ENCODE assay signal across 8 cellular contexts in the genomic region with DNA sequence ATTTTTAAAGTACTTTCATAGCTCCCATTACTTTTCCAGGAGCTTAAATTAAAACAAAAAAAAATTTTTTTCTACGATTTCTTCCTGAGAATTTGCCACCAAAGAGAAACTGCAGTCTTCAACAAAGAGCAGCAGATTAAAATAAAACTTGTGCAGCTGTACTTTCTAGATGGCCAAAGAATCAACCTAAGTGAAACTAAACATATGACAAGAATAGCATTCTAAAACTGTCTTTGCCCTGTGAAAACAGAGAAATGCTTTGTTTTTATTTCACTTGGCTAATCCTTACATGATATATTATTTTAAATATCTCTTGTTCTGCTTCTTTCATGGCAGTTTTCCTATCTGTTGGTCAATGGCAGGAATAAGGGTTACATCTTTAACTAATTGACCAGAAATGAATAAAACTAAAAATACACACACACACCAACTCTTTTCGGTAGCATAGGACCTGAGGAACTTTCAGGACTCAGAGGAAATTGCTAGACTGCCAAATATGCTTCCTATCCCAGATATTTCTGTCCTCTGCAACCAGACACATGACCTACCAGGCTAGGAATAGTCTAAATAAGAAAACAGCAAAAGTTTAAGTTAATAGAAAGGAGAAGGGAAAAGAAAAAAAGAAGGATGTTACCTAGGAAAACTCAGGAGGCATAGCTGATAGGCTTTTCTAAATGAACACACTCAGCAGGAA.
DNase-seq lines count a peak whose midpoint lies in the region; ATAC-seq lines count a peak whose summit lies in the region.

No MANE protein-coding gene starts in this region.

- no peak overlapping the region for H3K9ac ChIP-seq in skeletal muscle tissue (ENCODE audit: low read depth in 1 of 3, low read length in 3 of 3)

- H3K4me1 ChIP-seq in skeletal muscle tissue (ENCODE audit: control insufficient read depth in 3 of 3, insufficient read depth in 3 of 3, low read length in 3 of 3) = peaks cover 0 to 5% (median 2%) of the 10 kb centered on the region in 3 donors

- H3K36me3 ChIP-seq in skeletal muscle tissue (ENCODE audit: control insufficient read depth in 3 of 3, insufficient read depth in 3 of 3, low read length in 3 of 3) = no peaks in the 10 kb centered on the region

- peak overlapping the region; percentile 4 for H3K27ac ChIP-seq in cingulate gyrus (ENCODE audit: low read depth, low read length)
- peak overlapping the region; percentile 11 for H3K27ac ChIP-seq in skeletal muscle tissue (ENCODE audit: low read depth, low read length)

- H3K4me3 ChIP-seq in skeletal muscle tissue (ENCODE audit: low read length in 3 of 3) = peak overlapping the region in 1 of 3 donors; percentile 19

- ATAC-seq in GM19043 (IDR thresholded peaks at IDR 0.05; ENCODE audit: low read depth, unreplicated experiment) (peak; percentile 37), HG03108 (IDR thresholded peaks at IDR 0.05; ENCODE audit: unreplicated experiment) (peak; percentile 36), GM21423 (IDR thresholded peaks at IDR 0.05; ENCODE audit: unreplicated experiment) (no peak), GM18858 (IDR thresholded peaks at IDR 0.05; ENCODE audit: unreplicated experiment) (no peak)

- no peak for DNase-seq in activated naive CD4-positive, alpha-beta T cell treated with anti-CD3 and anti-CD28 coated beads, Interleukin-2, amount 50 U/mL, for 16 hours
- DNase-seq in NK-92 (lab: John Stamatoyannopoulos, UW; ENCODE audit: unreplicated experiment) = no peak

- no peaks in the 10 kb centered on the region for H3K27me3 ChIP-seq in skeletal muscle tissue (ENCODE audit: control insufficient read depth in 3 of 3, insufficient read depth in 3 of 3, low read length in 3 of 3)

- H3K9me3 ChIP-seq in skeletal muscle tissue (ENCODE audit: control insufficient read depth in 3 of 3, low read length in 3 of 3) = no peaks in the 10 kb centered on the region

Comparison
In these comparisons a context has a peak if more than half of its experiments do, and no peak if none do; other contexts are left out.
1. ATAC-seq: peak in GM19043 (single experiment) and HG03108 (single experiment); none in GM21423 (single experiment) and GM18858 (single experiment).